In genomic region chr13:32969516-32969941, GRCh38 we compare ENCODE assay signal across 9 cellular contexts. TPM values are rescaled to one million over a fixed set of nuclear protein-coding genes. Genes with fewer than 3 reads are reported as not detected.
DNase-seq lines count a peak whose midpoint lies in the region; ATAC-seq and TF ChIP-seq lines count a peak whose summit lies in the region.
"Had no signal": no experiment of that assay in that cellular context is flagged by ENCODE, and none has a peak within 500 bp of the region (broad histone marks: within the 10 kb centered on the region; RNA-seq: fewer than 3 reads in every experiment).

No MANE protein-coding gene starts in this region.

- H3K9me3 ChIP-seq in CD4-positive, alpha-beta T cell (ENCODE audit: control insufficient read depth, low read length), result no peaks in the 10 kb centered on the region
- no peaks in the 10 kb centered on the region for H3K9me3 ChIP-seq in CD8-positive, alpha-beta T cell (ENCODE audit: low read length)

- no peak overlapping the region for H3K27ac ChIP-seq in CD4-positive, alpha-beta T cell (ENCODE audit: low read depth, low read length)
- H3K27ac ChIP-seq in CD8-positive, alpha-beta T cell (ENCODE audit: low read depth, low read length), result no peak overlapping the region

- H3K4me1 ChIP-seq in CD8-positive, alpha-beta T cell (ENCODE audit: insufficient read depth, low read length), result no peaks in the 10 kb centered on the region

- CTCF ChIA-PET in CD4-positive, alpha-beta T cell (lab: Charles Lee), result no interaction called here
- CTCF ChIA-PET in CD8-positive, alpha-beta T cell (lab: Charles Lee), result no interaction called here

- H3K4me3 Mint-ChIP-seq in CD4-positive, alpha-beta T cell, result no peak overlapping the region
- no peak overlapping the region for H3K4me3 Mint-ChIP-seq in CD8-positive, alpha-beta T cell

- no peaks in the 10 kb centered on the region for H3K27me3 ChIP-seq in CD4-positive, alpha-beta T cell (ENCODE audit: control insufficient read depth, insufficient read depth, low read length)
- no peaks in the 10 kb centered on the region for H3K27me3 ChIP-seq in CD8-positive, alpha-beta T cell (ENCODE audit: insufficient read depth, low read length)

- no peak for TF ChIP-seq CTCF in fibroblast of villous mesenchyme (IDR thresholded peaks at IDR 0.05; ENCODE audit: insufficient read depth, low read depth, low read length)
- TF ChIP-seq CTCF in CD4-positive, alpha-beta T cell (IDR thresholded peaks at IDR 0.05), result no peak
- TF ChIP-seq CTCF in CD8-positive, alpha-beta T cell (IDR thresholded peaks at IDR 0.05), result no peak

- no peaks in the 10 kb centered on the region for H3K36me3 Mint-ChIP-seq in CD4-positive, alpha-beta T cell (ENCODE audit: low read depth)
- H3K36me3 Mint-ChIP-seq in CD8-positive, alpha-beta T cell, result no peaks in the 10 kb centered on the region

- H3K27ac Mint-ChIP-seq in CD4-positive, alpha-beta T cell, result no peak overlapping the region
- no peak overlapping the region for H3K27ac Mint-ChIP-seq in CD8-positive, alpha-beta T cell

- H3K9me3 Mint-ChIP-seq in CD4-positive, alpha-beta T cell, result no peaks in the 10 kb centered on the region
- H3K9me3 Mint-ChIP-seq in CD8-positive, alpha-beta T cell, result no peaks in the 10 kb centered on the region

- POLR2A ChIA-PET in CD4-positive, alpha-beta T cell (lab: Charles Lee), result no interaction called here
- POLR2A ChIA-PET in CD8-positive, alpha-beta T cell (lab: Charles Lee), result no interaction called here

- H3K4me3 ChIP-seq in fibroblast of villous mesenchyme (ENCODE audit: low read depth, low read length), result peak overlapping the region; percentile 38
- H3K4me3 ChIP-seq in CD8-positive, alpha-beta T cell (ENCODE audit: low read depth, low read length), result no peak overlapping the region
- H3K4me3 ChIP-seq: K562 had no signal

- H3K4me1 Mint-ChIP-seq in CD4-positive, alpha-beta T cell (ENCODE audit: low read depth), result no peaks in the 10 kb centered on the region
- no peaks in the 10 kb centered on the region for H3K4me1 Mint-ChIP-seq in CD8-positive, alpha-beta T cell (ENCODE audit: low read depth)

- H3K36me3 ChIP-seq in CD8-positive, alpha-beta T cell (ENCODE audit: insufficient read depth, low read length), result no peaks in the 10 kb centered on the region

- H3K27me3 Mint-ChIP-seq in CD4-positive, alpha-beta T cell, result no peaks in the 10 kb centered on the region
- H3K27me3 Mint-ChIP-seq in CD8-positive, alpha-beta T cell (ENCODE audit: low read depth), result no peaks in the 10 kb centered on the region

- intact Hi-C loops in CD4-positive, alpha-beta T cell (cut with DNase I, micrococcal nuclease), result no loop called here
- intact Hi-C loops in CD8-positive, alpha-beta T cell (cut with DNase I, micrococcal nuclease), result no loop called here

- ATAC-seq in HG03571 (IDR thresholded peaks at IDR 0.05; ENCODE audit: unreplicated experiment), result peak; percentile 71
- ATAC-seq in CD4-positive, alpha-beta T cell (ENCODE audit: poor library complexity), result no peak
- no peak for ATAC-seq in CD8-positive, alpha-beta T cell
- ATAC-seq: K562 had no signal

- DNase-seq in GM19238 (ENCODE audit: insufficient read length, low spot score) (peak; percentile 22), fibroblast of villous mesenchyme (ENCODE audit: low read depth) (peak; percentile 61), stromal cell of bone marrow (ENCODE audit: low read depth) (peak; percentile 58), HPDE6-E6E7 (ENCODE audit: extremely low spot score) (no peak), hypothalamus (lab: John Stamatoyannopoulos, UW) (no peak)
- DNase-seq in CD4-positive, alpha-beta T cell, result no peak
- DNase-seq in CD8-positive, alpha-beta T cell, result no peak

RNA-seq across cellular contexts. Expression of gene KL, which starts 46.7 kb away (rescaled TPM):
- total RNA-seq in fibroblast of villous mesenchyme, result under 0.01 TPM in 2 replicates
- total RNA-seq in CD4-positive, alpha-beta T cell, result not detected
- not detected for total RNA-seq in CD8-positive, alpha-beta T cell
- total RNA-seq: K562 had no signal

Comparison
In these comparisons a context has a peak if more than half of its experiments do, and no peak if none do; other contexts are left out.
1. DNase-seq: peak in GM19238 (single experiment), fibroblast of villous mesenchyme (single experiment) and stromal cell of bone marrow (single experiment); none in CD4-positive, alpha-beta T cell (0 of 10), CD8-positive, alpha-beta T cell (0 of 7), HPDE6-E6E7 (single experiment) and hypothalamus (0 of 51).